Comparison of ENCODE assay signal across 26 cellular contexts in the genomic region with DNA sequence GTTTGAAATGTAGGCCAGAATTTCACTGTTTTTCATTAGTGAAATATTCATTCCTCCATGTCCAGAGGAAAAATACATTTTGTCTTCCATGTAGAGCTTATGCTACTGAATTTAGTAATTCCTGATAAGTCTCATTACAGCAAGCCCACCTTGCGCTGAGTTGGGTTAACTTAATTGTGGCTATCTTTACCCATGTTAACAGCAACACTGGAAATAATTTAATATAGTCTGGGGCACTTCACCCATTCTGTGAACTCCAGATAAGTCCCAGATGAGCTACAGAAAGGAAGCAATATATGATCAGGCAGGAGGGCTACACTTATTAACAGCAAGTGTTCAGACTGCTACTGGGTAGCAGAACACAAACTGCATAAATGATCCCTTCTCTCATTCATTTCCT.
"Had no signal": no experiment of that assay in that cellular context is flagged by ENCODE, and none has a peak within 500 bp of the region (broad histone marks: within the 10 kb centered on the region; RNA-seq: fewer than 3 reads in every experiment).

No MANE protein-coding gene starts in this region.

- DNase-seq: stimulated activated CD4-positive, alpha-beta T cell treated with anti-CD3 and anti-CD28 coated beads, Interleukin-2, amount 100 ng/mL, for 24 hours; stimulated activated CD4-positive, alpha-beta T cell treated with anti-CD3 and anti-CD28 coated beads, Interleukin-2, amount 100 ng/mL, for 48 hours; stimulated activated CD4-positive, alpha-beta T cell treated with anti-CD3 and anti-CD28 coated beads, Interleukin-4, amount 100 ng/mL, for 1 hour; stimulated activated CD4-positive, alpha-beta T cell treated with anti-CD3 and anti-CD28 coated beads, Interleukin-4, amount 100 ng/mL, for 4 hours; stimulated activated CD8-positive, alpha-beta memory T cell treated with anti-CD3 and anti-CD28 coated beads, Interleukin-4, amount 100 ng/mL, for 48 hours; stimulated activated naive B cell treated with anti-CD40 and anti-IgM and Interleukin-4, amounts not matched to agents 10 μg/mL and 1 μg/mL and 100 μg/mL, for 72 hours; stimulated activated naive CD4-positive, alpha-beta T cell; stimulated activated naive CD4-positive, alpha-beta T cell treated with Interleukin-2 at 50 U/mL for 16 hours; stimulated activated naive CD8-positive, alpha-beta T cell treated with anti-CD3 and anti-CD28 coated beads, Interleukin-15, amount 100 ng/mL, for 72 hours; stimulated activated naive CD8-positive, alpha-beta T cell treated with anti-CD3 and anti-CD28 coated beads, Interleukin-15, Interleukin-2, amounts not matched to agents 100 U/mL and 50 U/mL, for 24 hours; stomach; substantia nigra; testis; thyroid gland; tibial artery; transverse colon; trophoblast cell; upper lobe of left lung; upper lobe of right lung; uterus had no signal

- H3K4me1 ChIP-seq: stomach, suprapubic skin, testis, thyroid gland, tibial artery, tibial nerve, transverse colon, upper lobe of left lung, upper lobe of right lung, uterus, vagina had no signal

- H3K27me3 ChIP-seq: stomach, suprapubic skin, testis, thyroid gland, tibial artery, tibial nerve, transverse colon, upper lobe of left lung, upper lobe of right lung, uterus, vagina had no signal

- H3K27ac ChIP-seq: stomach, suprapubic skin, testis, thoracic aorta, thyroid gland, tibial artery, tibial nerve, transverse colon, upper lobe of left lung, upper lobe of right lung, uterus, vagina had no signal

- H3K36me3 ChIP-seq: stomach, suprapubic skin, thoracic aorta, thyroid gland, tibial artery, tibial nerve, transverse colon, upper lobe of left lung, upper lobe of right lung, uterus, vagina had no signal

- H3K4me3 ChIP-seq: stomach, suprapubic skin, testis, thoracic aorta, thyroid gland, tibial artery, tibial nerve, transverse colon, upper lobe of left lung, upper lobe of right lung, uterus, vagina had no signal

- ATAC-seq: stimulated activated effector memory CD8-positive, alpha-beta T cell treated with anti-CD3 and anti-CD28 coated beads, Interleukin-12 subunit alpha, Interleukin-12 subunit beta, amount 100 ng/mL, for 72 hours; stimulated activated memory B cell treated with anti-CD40 and anti-IgM and Interleukin-4, amounts not matched to agents 10 μg/mL and 1 μg/mL and 100 μg/mL, for 72 hours; stimulated activated naive B cell treated with anti-CD40 and anti-IgM and Interleukin-4, amounts not matched to agents 10 μg/mL and 1 μg/mL and 100 μg/mL, for 72 hours; stimulated activated naive CD8-positive, alpha-beta T cell treated with anti-CD3 and anti-CD28 coated beads, Interleukin-15, amount 100 ng/mL, for 72 hours; stimulated activated naive CD8-positive, alpha-beta T cell treated with anti-CD3 and anti-CD28 coated beads, Interleukin-15, Interleukin-2, amounts not matched to agents 100 U/mL and 50 U/mL, for 24 hours; upper lobe of right lung had no signal

- H3K9me3 ChIP-seq: stomach, suprapubic skin, testis, thoracic aorta, thyroid gland, tibial artery, tibial nerve, transverse colon, upper lobe of left lung, upper lobe of right lung, uterus, vagina had no signal
